In the genomic region with DNA sequence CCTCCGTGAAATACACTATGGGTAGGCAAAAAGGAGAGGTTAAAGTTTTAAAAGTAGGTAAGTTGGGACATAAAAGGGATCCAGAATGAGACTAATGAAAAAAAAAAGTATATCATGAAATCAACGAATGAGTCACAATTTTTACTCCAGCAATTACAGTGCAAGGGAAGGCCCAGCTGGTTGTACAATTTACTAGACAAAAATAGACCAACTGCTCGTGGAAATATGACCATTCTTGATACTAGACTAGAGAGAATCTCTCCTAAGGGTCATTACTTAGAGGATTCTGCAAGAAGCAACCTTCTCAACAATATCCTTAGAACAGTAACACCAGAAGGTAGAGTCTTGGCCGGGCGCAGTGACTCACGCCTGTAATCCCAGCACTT, we compare ENCODE assay signal across 16 cellular contexts. TPM values are rescaled to one million over a fixed set of nuclear protein-coding genes. Genes with fewer than 3 reads are reported as not detected.
DNase-seq lines count a peak whose midpoint lies in the region; ATAC-seq and TF ChIP-seq lines count a peak whose summit lies in the region.
"Had no signal": no experiment of that assay in that cellular context is flagged by ENCODE, and none has a peak within 500 bp of the region (broad histone marks: within the 10 kb centered on the region; RNA-seq: fewer than 3 reads in every experiment).

No MANE protein-coding gene starts in this region.

- H3K9me3 ChIP-seq in breast epithelium (no peaks in the 10 kb centered on the region), SK-N-SH (no peaks in the 10 kb centered on the region), fibroblast of lung (ENCODE audit: control insufficient read depth, insufficient read depth, low read depth, low read length) (no peaks in the 10 kb centered on the region), heart left ventricle (no peaks in the 10 kb centered on the region)
- H3K9me3 ChIP-seq: ovary, spleen had no signal

- H3K27me3 Mint-ChIP-seq in MCF 10A (ENCODE audit: insufficient read depth, unreplicated experiment) = no peaks in the 10 kb centered on the region

- H3K79me2 ChIP-seq in SK-N-SH (ENCODE audit: insufficient read depth) (no peaks in the 10 kb centered on the region), fibroblast of lung (ENCODE audit: control insufficient read depth, insufficient read depth, low read length) (no peaks in the 10 kb centered on the region)

- no peak for TF ChIP-seq EP300 in SK-N-SH (IDR thresholded peaks at IDR 0.05; ENCODE audit: borderline replicate concordance in 1 of 2, low read depth in 1 of 2, low read length in 1 of 2)

- BruUV-seq in MCF 10A (replicated peaks; lab: Mats Ljungman, UMichigan) = no TSS peak

- peaks cover 39% of the 10 kb centered on the region for H3F3A ChIP-seq in SK-N-SH (replicated peaks; ENCODE audit: insufficient read depth)

- H3K9me3 Mint-ChIP-seq in MCF 10A (ENCODE audit: unreplicated experiment) = no peaks in the 10 kb centered on the region

- no peak overlapping the region for H2AFZ ChIP-seq in SK-N-SH (ENCODE audit: low read depth)
- no peak overlapping the region for H2AFZ ChIP-seq in fibroblast of lung (ENCODE audit: low read length)

- H3K36me3 ChIP-seq in breast epithelium (no peaks in the 10 kb centered on the region), SK-N-SH (replicated peaks in 1 of 2; ENCODE audit: control insufficient read depth in 1 of 2, insufficient read depth in 2 of 2, low read length in 1 of 2) (no peaks in the 10 kb centered on the region), fibroblast of lung (ENCODE audit: control insufficient read depth, insufficient read depth, low read length) (no peaks in the 10 kb centered on the region), heart left ventricle (no peaks in the 10 kb centered on the region)
- H3K36me3 ChIP-seq: ovary, spleen had no signal

- H3K27ac ChIP-seq in breast epithelium = no peak overlapping the region
- peak overlapping the region in 1 of 2 experiments; percentile 54; a peak in 2 of 4 replicates for H3K27ac ChIP-seq in SK-N-SH (ENCODE audit: low read depth in 2 of 2, low read length in 1 of 2)
- peak overlapping the region; percentile 48 for H3K27ac ChIP-seq in fibroblast of lung (ENCODE audit: insufficient read depth, low read length)
- H3K27ac ChIP-seq in substantia nigra (ENCODE audit: low read depth, low read length, poor library complexity, severe bottlenecking) = no peak overlapping the region
- H3K27ac ChIP-seq in heart left ventricle = no peak overlapping the region
- H3K27ac ChIP-seq: ovary, spleen had no signal

- H3K4me2 ChIP-seq in SK-N-SH (peak overlapping the region; percentile 27; the same call in 1 of the 2 replicates), fibroblast of lung (ENCODE audit: extremely low read depth, insufficient read depth, low read length) (no peak overlapping the region)

- CTCF ChIA-PET in MCF 10A (lab: Yijun Ruan, JAX) (interaction anchor here (0.6 to 1.9 kb wide), 3 partner anchors 46 to 78 kb away, joined by 3 to 4 read pairs (median 4); no protein-coding TSS in a partner anchor), SK-N-SH (lab: Yijun Ruan, JAX) (no interaction called here)

- peak overlapping the region; percentile 32 for H3K27ac Mint-ChIP-seq in MCF 10A (ENCODE audit: low read depth, unreplicated experiment)

- H4K20me1 ChIP-seq in SK-N-SH (ENCODE audit: insufficient read depth) = no peaks in the 10 kb centered on the region
- H4K20me1 ChIP-seq in fibroblast of lung (ENCODE audit: control insufficient read depth, extremely low read depth, insufficient read depth, low read length) = no peaks in the 10 kb centered on the region

- H3K27me3 ChIP-seq in breast epithelium (no peaks in the 10 kb centered on the region), SK-N-SH (ENCODE audit: insufficient read depth) (no peaks in the 10 kb centered on the region), fibroblast of lung (ENCODE audit: control insufficient read depth, insufficient read depth, low read length) (no peaks in the 10 kb centered on the region), heart left ventricle (no peaks in the 10 kb centered on the region)
- H3K27me3 ChIP-seq: ovary had no signal

- no peak for ATAC-seq in heart left ventricle
- ATAC-seq: activated CD4-positive, CD25-positive, alpha-beta regulatory T cell treated with anti-CD3 and anti-CD28 coated beads, Interleukin-2, amount 50 U/mL, for 24 hours had no signal

- POLR2A ChIA-PET in MCF 10A (lab: Yijun Ruan, JAX) = interaction anchor here (0.7 to 3.4 kb wide), 6 partner anchors 12 to 78 kb away, joined by 3 to 23 read pairs (median 4); partner anchors contain the start of gene EFHD2
- POLR2A ChIA-PET in SK-N-SH (lab: Yijun Ruan, JAX) = no interaction called here

- peaks cover 57% of the 10 kb centered on the region for H3K4me1 Mint-ChIP-seq in MCF 10A (ENCODE audit: insufficient read depth, unreplicated experiment)

- TF ChIP-seq POLR2A in breast epithelium (IDR thresholded peaks at IDR 0.05) (no peak), heart left ventricle (IDR thresholded peaks at IDR 0.05) (no peak)

- TF ChIP-seq RAD21 in SK-N-SH (IDR thresholded peaks at IDR 0.05; ENCODE audit: low read length) = no peak

- 53% methylated on average over 6 of the region's 6 CpGs for WGBS in SK-N-SH (ENCODE audit: low lambda C conversion rate)
- 64 to 77% (median 76%) methylated on average over 6 of the region's 6 CpGs for WGBS in heart left ventricle, 4 donors

- intact Hi-C loops in MCF 10A (cut with micrococcal nuclease) = no loop called here
- intact Hi-C loops in breast epithelium (cut with DNase I; ENCODE audit: low total_unique reads) = no loop called here
- intact Hi-C loops in heart left ventricle (cut with DNase I) = no loop called here

- no peaks in the 10 kb centered on the region for H3K4me1 ChIP-seq in breast epithelium
- peaks cover 4 to 37% of the 10 kb centered on the region in 2 experiments; a peak in 3 of 4 replicates for H3K4me1 ChIP-seq in SK-N-SH (ENCODE audit: control insufficient read depth in 1 of 2, insufficient read depth in 2 of 2, low read depth in 1 of 2, low read length in 1 of 2)
- H3K4me1 ChIP-seq in fibroblast of lung (ENCODE audit: control insufficient read depth, extremely low read depth, insufficient read depth, low read length) = peaks cover 17% of the 10 kb centered on the region
- peaks cover 0 to 11% (median 0%) of the 10 kb centered on the region in 12 donors for H3K4me1 ChIP-seq in heart left ventricle

- H3K9ac ChIP-seq in SK-N-SH = no peak overlapping the region
- no peak overlapping the region for H3K9ac ChIP-seq in fibroblast of lung (ENCODE audit: insufficient read depth, low read length)

- H3K4me3 ChIP-seq in breast epithelium = no peak overlapping the region
- no peak overlapping the region for H3K4me3 ChIP-seq in SK-N-SH (ENCODE audit: low read depth in 2 of 2, low read length in 1 of 2)
- no peak overlapping the region for H3K4me3 ChIP-seq in fibroblast of lung (replicated peaks in 1 of 4; ENCODE audit: control extremely low read depth in 1 of 4, insufficient read depth in 1 of 4, low read depth in 3 of 4, low read length in 4 of 4)
- H3K4me3 ChIP-seq in heart left ventricle = no peak overlapping the region
- H3K4me3 ChIP-seq: ovary, spleen had no signal

- no peak overlapping the region for H3K4me3 Mint-ChIP-seq in MCF 10A (ENCODE audit: unreplicated experiment)

- DNase-seq in MCF 10A (ENCODE audit: unreplicated experiment) = peak; percentile 68
- no peak for DNase-seq in breast epithelium (ENCODE audit: low spot score in 2 of 2)
- no peak for DNase-seq in SK-N-SH
- DNase-seq in fibroblast of lung (ENCODE audit: low read depth in 2 of 2) = peak; percentile 51 to 70
- no peak for DNase-seq in substantia nigra (lab: John Stamatoyannopoulos, UW)
- no peak for DNase-seq in heart left ventricle
- DNase-seq in NCI-H748 (lab: John Stamatoyannopoulos, UW; ENCODE audit: unreplicated experiment) = no peak
- DNase-seq in T-helper 9 cell = no peak
- DNase-seq: activated T-cell treated with anti-CD3 and anti-CD28 coated beads, Interleukin-2, amount 50 U/mL, for 1 hour; aorta; effector CD4-positive, alpha-beta T cell; NCI-H1105 treated with DMSO at 0.1 percent for 48 hours; NCI-H446; ovary; spleen had no signal

- no peaks in the 10 kb centered on the region for H3K36me3 Mint-ChIP-seq in MCF 10A (ENCODE audit: insufficient read depth, unreplicated experiment)

- no peaks in the 10 kb centered on the region for H3K9me2 ChIP-seq in SK-N-SH

- TF ChIP-seq CTCF in MCF 10A (IDR thresholded peaks at IDR 0.05; ENCODE audit: unreplicated experiment) (no peak), breast epithelium (IDR thresholded peaks at IDR 0.05) (no peak), SK-N-SH (IDR thresholded peaks at IDR 0.05) (no peak), fibroblast of lung (conservative IDR thresholded peaks at IDR 0.05 in 1 of 2, IDR thresholded peaks at IDR 0.05 in 1 of 2; ENCODE audit: low read depth in 1 of 2, low read length in 2 of 2) (no peak), heart left ventricle (IDR thresholded peaks at IDR 0.05) (no peak)

TF ChIP-seq in SK-N-SH, 30 proteins besides CTCF, POLR2A, EP300 and RAD21 (continues in another document):
- TF ChIP-seq GATA2 (CRISPR knock-in tag; IDR thresholded peaks at IDR 0.05) (no peak), SMC3 (IDR thresholded peaks at IDR 0.05; ENCODE audit: low read depth, low read length) (no peak)
- TF ChIP-seq, protein P1, sequence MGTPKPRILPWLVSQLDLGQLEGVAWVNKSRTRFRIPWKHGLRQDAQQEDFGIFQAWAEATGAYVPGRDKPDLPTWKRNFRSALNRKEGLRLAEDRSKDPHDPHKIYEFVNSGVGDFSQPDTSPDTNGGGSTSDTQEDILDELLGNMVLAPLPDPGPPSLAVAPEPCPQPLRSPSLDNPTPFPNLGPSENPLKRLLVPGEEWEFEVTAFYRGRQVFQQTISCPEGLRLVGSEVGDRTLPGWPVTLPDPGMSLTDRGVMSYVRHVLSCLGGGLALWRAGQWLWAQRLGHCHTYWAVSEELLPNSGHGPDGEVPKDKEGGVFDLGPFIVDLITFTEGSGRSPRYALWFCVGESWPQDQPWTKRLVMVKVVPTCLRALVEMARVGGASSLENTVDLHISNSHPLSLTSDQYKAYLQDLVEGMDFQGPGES (IDR thresholded peaks at IDR 0.05; ENCODE audit: low read depth, low read length) = no peak

RNA-seq across cellular contexts. Expression of gene EFHD2, which starts 55.1 kb away (rescaled TPM):
- total RNA-seq in MCF 10A (2022) (45.1 and 48.5 TPM in 2 replicates), breast epithelium (10 to 100 TPM; 24.9 to 43.9 (median 32.8) TPM), fibroblast of lung (14.1 and 14.9 TPM in 2 replicates), heart left ventricle (10 to 100 TPM; 11.2 to 52.2 (median 15.8) TPM)
- polyA plus RNA-seq in SK-N-SH (2012; rRNA removed) (45.1 and 59.8 TPM in 2 replicates), fibroblast of lung (23.5 and 33.7 TPM in 2 replicates), heart left ventricle (10 to 100 TPM; 13.9 to 20.3 TPM)
- polyA plus RNA-seq in SK-N-SH (2012; cell fraction: cytosol; rRNA removed) = 36.4 and 48.6 TPM in 2 replicates
- 55.1 and 74.5 TPM in 2 replicates for polyA plus RNA-seq in SK-N-SH (2012; cell fraction: nucleus; rRNA removed)
- polyA plus RNA-seq in fibroblast of lung (2012) = 34.1 and 51.5 TPM in 2 replicates
- 11.6 and 16.3 TPM in 2 replicates for polyA minus RNA-seq in fibroblast of lung (ENCODE audit: low replicate concordance)

Comparison
In these comparisons a context has a peak if more than half of its experiments do, and no peak if none do; other contexts are left out.
1. DNase-seq: peak in MCF 10A (single experiment) and fibroblast of lung (2 of 2); none in breast epithelium (0 of 2), SK-N-SH (single experiment), substantia nigra (0 of 49), heart left ventricle (0 of 5), NCI-H748 (single experiment) and T-helper 9 cell (single experiment).